In genomic region chr7:105760549-105761447, GRCh38 we compare ENCODE assay signal across 11 cellular contexts.
DNase-seq lines count a peak whose midpoint lies in the region; ATAC-seq, FAIRE-seq and TF ChIP-seq lines count a peak whose summit lies in the region.
"Had no signal": no experiment of that assay in that cellular context is flagged by ENCODE, and none has a peak within 500 bp of the region (broad histone marks: within the 10 kb centered on the region; RNA-seq: fewer than 3 reads in every experiment).

No MANE protein-coding gene starts in this region.

- DNase-seq in A549 (ENCODE audit: low read depth in 1 of 2, low spot score in 1 of 2) (no peak), DMS53 (lab: John Stamatoyannopoulos, UW) (peak; percentile 43), SW480 (ENCODE audit: low spot score) (peak; percentile 67), fibroblast of peridontal ligament (ENCODE audit: extremely low read depth) (peak; percentile 71), NCI-H446 (lab: John Stamatoyannopoulos, UW) (no peak), suprapubic skin (ENCODE audit: low spot score in 2 of 2) (no peak)
- DNase-seq: NCI-H1417 treated with DMSO at 0.1 percent for 48 hours had no signal

- no peaks in the 10 kb centered on the region for H3K9me3 ChIP-seq in A549
- H3K9me3 ChIP-seq in suprapubic skin: no peaks in the 10 kb centered on the region
- H3K9me3 ChIP-seq: thoracic aorta had no signal

- CTCF ChIA-PET in A549 (lab: Yijun Ruan, JAX): interaction anchor here (0.6 to 18.1 kb wide), 63 partner anchors 7 to 603 kb away, joined by 3 to 251 read pairs (median 4); partner anchors contain the start of gene ATXN7L1

- no peak for TF ChIP-seq POLR2A in A549 (IDR thresholded peaks at IDR 0.05; ENCODE audit: low read length)
- TF ChIP-seq POLR2A in suprapubic skin (IDR thresholded peaks at IDR 0.05): no peak

- H3K36me3 ChIP-seq in suprapubic skin: peaks cover 5% of the 10 kb centered on the region
- H3K36me3 ChIP-seq: thoracic aorta had no signal

- H3K27me3 ChIP-seq in suprapubic skin: no peaks in the 10 kb centered on the region

- no peak overlapping the region for H3K4me2 ChIP-seq in A549

- ATAC-seq in A549: peak; percentile 14 to 35; a peak in 1 of 6 replicates
- ATAC-seq in GM19455 (IDR thresholded peaks at IDR 0.05; ENCODE audit: unreplicated experiment): no peak
- ATAC-seq in GM18909 (IDR thresholded peaks at IDR 0.05; ENCODE audit: poor library complexity, unreplicated experiment): no peak

- TF ChIP-seq EP300 in A549 (IDR thresholded peaks at IDR 0.05) (no peak), suprapubic skin (IDR thresholded peaks at IDR 0.05) (no peak)

- POLR2A ChIA-PET in A549 (lab: Yijun Ruan, JAX): no interaction called here

- TF ChIP-seq CTCF in A549 (IDR thresholded peaks at IDR 0.05) (no peak; the same call in 2 of the 3 replicates), suprapubic skin (IDR thresholded peaks at IDR 0.05) (no peak)

- H3K4me3 ChIP-seq in A549 (no peak overlapping the region), suprapubic skin (no peak overlapping the region)
- H3K4me3 ChIP-seq: coronary artery, thoracic aorta had no signal

- H3K4me1 ChIP-seq in A549 (no peaks in the 10 kb centered on the region), suprapubic skin (no peaks in the 10 kb centered on the region)

- FAIRE-seq in A549 (lab: Jason Lieb, UNC): no peak

- peak; percentile 11 to 33; a peak in 2 of 5 replicates for TF ChIP-seq RAD21 in A549 (conservative IDR thresholded peaks at IDR 0.05 in 1 of 2, IDR thresholded peaks at IDR 0.05 in 1 of 2)

- 78% methylated on average over 7 of the region's 7 CpGs for WGBS in A549 (ENCODE audit: missing lambda C conversion rate)
- 83% methylated on average over 7 of the region's 7 CpGs for WGBS in suprapubic skin

- H3K27ac ChIP-seq in A549: no peak overlapping the region
- no peak overlapping the region for H3K27ac ChIP-seq in suprapubic skin
- H3K27ac ChIP-seq: coronary artery, thoracic aorta had no signal

TF ChIP-seq in A549, 52 proteins besides CTCF, POLR2A, EP300 and RAD21:
- TF ChIP-seq JUNB (IDR thresholded peaks at IDR 0.05): no peak
- TF ChIP-seq KDM1A (IDR thresholded peaks at IDR 0.05; ENCODE audit: low read depth): 0 out of 2 replicates have a peak, but pooled peaks have one; percentile 33

Comparison
In these comparisons a context has a peak if more than half of its experiments do, and no peak if none do; other contexts are left out.
1. ATAC-seq: peak in A549 (2 of 2); none in GM19455 (single experiment) and GM18909 (single experiment).
2. DNase-seq: peak in DMS53 (single experiment), SW480 (single experiment) and fibroblast of peridontal ligament (single experiment); none in A549 (0 of 2), NCI-H446 (0 of 2) and suprapubic skin (0 of 2).